8 cellular contexts compared by ENCODE assay signal in genomic region chr14:22598896-22599244, GRCh38. TPM values are rescaled to one million over a fixed set of nuclear protein-coding genes. Genes with fewer than 3 reads are reported as not detected.
DNase-seq lines count a peak whose midpoint lies in the region; ATAC-seq, FAIRE-seq and TF ChIP-seq lines count a peak whose summit lies in the region.

No MANE protein-coding gene starts in this region.

- intact Hi-C loops in CD4-positive, alpha-beta memory T cell (cut with micrococcal nuclease) = loop anchor here (1.0 to 10.0 kb wide), 3 partner anchors 10 to 726 kb away; partner anchors contain the start of genes DAD1 and PABPN1
- intact Hi-C loops in left ventricle myocardium inferior (cut with micrococcal nuclease) = no loop called here

- H3K4me3 Mint-ChIP-seq in CD4-positive, alpha-beta memory T cell = peak overlapping the region; percentile 92 to 98 (median 97)
- peak overlapping the region; percentile 95 for H3K4me3 Mint-ChIP-seq in activated naive CD8-positive, alpha-beta T cell

- H3K14ac ChIP-seq in trophoblast cell (ENCODE audit: low read length) = peak overlapping the region; percentile 56

- WGBS in trophoblast cell (ENCODE audit: extremely low coverage, insufficient coverage, insufficient read length) = no CpG with 5 or more reads among the region's 5 CpGs

- H3K18ac ChIP-seq in trophoblast cell (ENCODE audit: low read length) = no peak overlapping the region

- peak overlapping the region; percentile 71 for H4K91ac ChIP-seq in trophoblast cell (ENCODE audit: low read depth, low read length)

- ATAC-seq in GM21423 (IDR thresholded peaks at IDR 0.05; ENCODE audit: unreplicated experiment) = no peak

- peak overlapping the region; percentile 79 for H3K4me2 ChIP-seq in trophoblast cell (ENCODE audit: low read length)

- H4K12ac ChIP-seq in trophoblast cell (ENCODE audit: low read depth, low read length) = no peak overlapping the region

- peaks cover 5% of the 10 kb centered on the region for H3K79me2 ChIP-seq in trophoblast cell (ENCODE audit: control insufficient read depth, insufficient read depth, low read length, poor library complexity)

- H3K4me1 Mint-ChIP-seq in CD4-positive, alpha-beta memory T cell = peaks cover 16 to 43% (median 32%) of the 10 kb centered on the region in 4 donors
- peaks cover 32% of the 10 kb centered on the region for H3K4me1 Mint-ChIP-seq in activated naive CD8-positive, alpha-beta T cell (ENCODE audit: low read depth)

- POLR2A ChIA-PET in CD4-positive, alpha-beta memory T cell (lab: Charles Lee; ENCODE audit: partially characterized antibody) = interaction anchor here (0.8 to 7.1 kb wide), 12 partner anchors 9 to 290 kb away, joined by 3 to 110 read pairs (median 8); partner anchors contain the start of gene DAD1

- H4K8ac ChIP-seq in trophoblast cell (ENCODE audit: low read depth, low read length) = no peak overlapping the region

- H2BK120ac ChIP-seq in trophoblast cell (ENCODE audit: insufficient read depth, low read length, poor library complexity) = no peak overlapping the region

- no peak overlapping the region for H2BK12ac ChIP-seq in trophoblast cell (ENCODE audit: low read length)

- peak overlapping the region; percentile 77 to 99 (median 94) for H3K27ac Mint-ChIP-seq in CD4-positive, alpha-beta memory T cell
- H3K27ac Mint-ChIP-seq in activated naive CD8-positive, alpha-beta T cell = peak overlapping the region; percentile 86

- H3K36me3 Mint-ChIP-seq in CD4-positive, alpha-beta memory T cell = peaks cover 25 to 32% of the 10 kb centered on the region in 2 donors
- H3K36me3 Mint-ChIP-seq in activated naive CD8-positive, alpha-beta T cell = peaks cover 13% of the 10 kb centered on the region

- DNase-seq in CD4-positive, alpha-beta memory T cell = peak in 4 of 5 donors; percentile 18 to 63 (median 25)
- DNase-seq in GM19239 (ENCODE audit: insufficient read length, low spot score) (peak; percentile 34), NCI-H1105 treated with DMSO at 0.1 percent for 48 hours (lab: John Stamatoyannopoulos, UW) (peak; percentile 34), left ventricle myocardium inferior (no peak), trophoblast cell (peak; percentile 48 to 74), GDM1 (lab: John Stamatoyannopoulos, UW) (no peak)

- H3K27me3 Mint-ChIP-seq in CD4-positive, alpha-beta memory T cell = no peaks in the 10 kb centered on the region
- H3K27me3 Mint-ChIP-seq in activated naive CD8-positive, alpha-beta T cell = no peaks in the 10 kb centered on the region

- peak overlapping the region; percentile 90 for H2AFZ ChIP-seq in trophoblast cell (ENCODE audit: insufficient read depth, low read length, poor library complexity)

- CTCF ChIA-PET in CD4-positive, alpha-beta memory T cell (lab: Charles Lee; ENCODE audit: partially characterized antibody) = interaction anchor here (0.7 to 4.1 kb wide), 13 partner anchors 10 to 254 kb away, joined by 3 to 37 read pairs (median 3); partner anchors contain the start of genes DAD1 and OXA1L

- no peak overlapping the region for H2AK5ac ChIP-seq in trophoblast cell (ENCODE audit: low read length)

- peak overlapping the region; percentile 79 to 84 for H3K4me3 ChIP-seq in CD4-positive, alpha-beta memory T cell (ENCODE audit: low read length in 2 of 2)
- H3K4me3 ChIP-seq in left ventricle myocardium inferior (peak overlapping the region; percentile 84), trophoblast cell (ENCODE audit: low read depth, low read length) (peak overlapping the region; percentile 83)

- FAIRE-seq in GM19239 (lab: Jason Lieb, UNC) = no peak

- H3K23ac ChIP-seq in trophoblast cell (ENCODE audit: low read length) = no peak overlapping the region

- H3K4ac ChIP-seq in trophoblast cell (ENCODE audit: low read depth, low read length) = no peak overlapping the region

- no peaks in the 10 kb centered on the region for H3K9me3 ChIP-seq in CD4-positive, alpha-beta memory T cell (ENCODE audit: control insufficient read depth in 1 of 2, low read length in 2 of 2)
- H3K9me3 ChIP-seq in left ventricle myocardium inferior (replicated peaks) = no peaks in the 10 kb centered on the region
- H3K9me3 ChIP-seq in trophoblast cell (ENCODE audit: insufficient read depth, low read depth, low read length) = no peaks in the 10 kb centered on the region

- no peaks in the 10 kb centered on the region for H3K27me3 ChIP-seq in CD4-positive, alpha-beta memory T cell (ENCODE audit: insufficient read depth, low read length)
- H3K27me3 ChIP-seq in left ventricle myocardium inferior (ENCODE audit: low read depth) = no peaks in the 10 kb centered on the region
- H3K27me3 ChIP-seq in trophoblast cell (ENCODE audit: insufficient read depth, low read length) = no peaks in the 10 kb centered on the region

- H3K36me3 ChIP-seq in CD4-positive, alpha-beta memory T cell (ENCODE audit: insufficient read depth, low read length) = peaks cover 10% of the 10 kb centered on the region
- H3K36me3 ChIP-seq in left ventricle myocardium inferior = peaks cover 26% of the 10 kb centered on the region
- peaks cover 14 to 18% of the 10 kb centered on the region in 2 experiments for H3K36me3 ChIP-seq in trophoblast cell (ENCODE audit: control insufficient read depth in 1 of 2, insufficient read depth in 2 of 2, low read length in 2 of 2)

- H3K27ac ChIP-seq in CD4-positive, alpha-beta memory T cell (ENCODE audit: low read depth, low read length) = peak overlapping the region; percentile 74
- H3K27ac ChIP-seq in left ventricle myocardium inferior (replicated peaks) = peak overlapping the region; percentile 85
- H3K27ac ChIP-seq in trophoblast cell (ENCODE audit: low read depth, low read length) = peak overlapping the region; percentile 63

- H3K4me1 ChIP-seq in CD4-positive, alpha-beta memory T cell (ENCODE audit: insufficient read depth, low read length) = peaks cover 20% of the 10 kb centered on the region
- peaks cover 30% of the 10 kb centered on the region for H3K4me1 ChIP-seq in left ventricle myocardium inferior
- H3K4me1 ChIP-seq in trophoblast cell (ENCODE audit: control insufficient read depth in 1 of 2, insufficient read depth in 2 of 2, low read length in 2 of 2) = peaks cover 3 to 13% of the 10 kb centered on the region in 2 experiments

- no peaks in the 10 kb centered on the region for H3K9me3 Mint-ChIP-seq in CD4-positive, alpha-beta memory T cell
- H3K9me3 Mint-ChIP-seq in activated naive CD8-positive, alpha-beta T cell (ENCODE audit: low read depth) = no peaks in the 10 kb centered on the region

- no peak overlapping the region for H2BK5ac ChIP-seq in trophoblast cell (ENCODE audit: low read depth, low read length, poor library complexity)

- H3K79me1 ChIP-seq in trophoblast cell (ENCODE audit: low read length) = peaks cover 12% of the 10 kb centered on the region

- no peak overlapping the region for H3K9ac ChIP-seq in trophoblast cell (ENCODE audit: low read length)

- TF ChIP-seq CTCF in left ventricle myocardium inferior (IDR thresholded peaks at IDR 0.05; ENCODE audit: borderline replicate concordance) = peak; percentile 17

RNA-seq across cellular contexts. Expression of gene ABHD4, which starts 0.8 kb away (rescaled TPM):
- total RNA-seq in CD4-positive, alpha-beta memory T cell = 10 to 100 TPM; 18.8 to 22.4 TPM
- 10 to 100 TPM in 1 of 2 donors, 1 to 10 TPM in 1; 6.2 to 12.9 TPM for polyA plus RNA-seq in CD4-positive, alpha-beta memory T cell
- total RNA-seq in left ventricle myocardium inferior = 23.2 TPM
- 38.2 and 41.0 TPM in 2 replicates for polyA plus RNA-seq in trophoblast cell (2013)

RNA-seq across cellular contexts. Expression of gene DAD1, which starts 9.8 kb away (rescaled TPM):
- 100 to 1,000 TPM; 110 to 124 TPM for total RNA-seq in CD4-positive, alpha-beta memory T cell
- polyA plus RNA-seq in CD4-positive, alpha-beta memory T cell = 100 to 1,000 TPM; 602 to 735 TPM
- 118 TPM for total RNA-seq in left ventricle myocardium inferior
- 275 and 278 TPM in 2 replicates for polyA plus RNA-seq in trophoblast cell (2013)

RNA-seq across cellular contexts. Expression of gene OR6J1, which starts 45.3 kb away (rescaled TPM):
- total RNA-seq in CD4-positive, alpha-beta memory T cell = not detected
- not detected for polyA plus RNA-seq in CD4-positive, alpha-beta memory T cell
- total RNA-seq in left ventricle myocardium inferior = not detected
- not detected in 2 replicates for polyA plus RNA-seq in trophoblast cell (2013)

Comparison
In these comparisons a context has a peak if more than half of its experiments do, and no peak if none do; other contexts are left out.
1. DNase-seq: peak in CD4-positive, alpha-beta memory T cell (4 of 5), GM19239 (single experiment), NCI-H1105 treated with DMSO at 0.1 percent for 48 hours (single experiment) and trophoblast cell (2 of 2); none in left ventricle myocardium inferior (single experiment) and GDM1 (single experiment).
2. Peak in every context shown above with its lines, with median percentiles within 50 percentile points of each other: H3K27ac ChIP-seq and H3K4me3 ChIP-seq.